ENCODE assay signal across 1 cellular context in the genomic region with DNA sequence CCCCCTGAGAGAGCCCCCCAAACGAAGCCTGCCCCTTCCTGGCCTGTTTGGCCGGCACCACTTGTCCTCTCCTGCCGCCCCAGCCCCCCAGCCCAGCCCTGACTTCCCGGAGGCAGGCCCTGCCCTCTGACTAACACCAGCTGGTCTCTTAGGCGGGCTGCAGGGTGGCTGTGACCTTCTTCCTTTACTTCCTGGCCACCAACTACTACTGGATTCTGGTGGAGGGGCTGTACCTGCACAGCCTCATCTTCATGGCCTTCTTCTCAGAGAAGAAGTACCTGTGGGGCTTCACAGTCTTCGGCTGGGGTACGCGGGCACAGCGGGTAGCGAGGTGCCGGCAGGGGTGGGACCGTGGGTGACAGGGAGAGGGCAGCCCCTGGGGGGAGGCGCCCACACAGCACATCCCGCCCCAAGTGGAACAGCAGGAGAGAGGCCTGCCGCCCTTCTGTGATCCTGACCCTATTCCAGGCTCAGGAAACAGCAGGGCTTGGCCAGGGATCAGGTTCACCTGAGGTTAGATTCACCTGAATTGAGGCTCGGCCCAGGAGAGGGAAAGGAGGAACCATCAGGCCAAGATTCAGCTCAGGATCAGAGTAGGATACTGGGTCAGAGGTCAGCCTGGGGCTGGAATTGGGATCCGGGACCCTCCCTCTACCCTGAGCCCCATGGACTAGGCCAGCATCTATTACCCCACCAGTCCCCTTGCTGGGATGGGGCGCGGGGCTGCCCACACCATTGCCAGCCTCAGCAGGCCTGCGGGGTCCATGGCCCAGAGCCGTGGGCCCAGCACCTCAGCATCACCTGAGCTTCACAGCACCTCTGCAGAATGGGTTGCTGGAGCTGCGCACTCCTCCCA.
TF ChIP-seq lines count a peak whose summit lies in the region.

No MANE protein-coding gene starts in this region.

TF ChIP-seq in Ishikawa, 13 proteins besides CTCF, POLR2A, EP300 and RAD21 (continued from another document):
- TF ChIP-seq, protein P1, sequence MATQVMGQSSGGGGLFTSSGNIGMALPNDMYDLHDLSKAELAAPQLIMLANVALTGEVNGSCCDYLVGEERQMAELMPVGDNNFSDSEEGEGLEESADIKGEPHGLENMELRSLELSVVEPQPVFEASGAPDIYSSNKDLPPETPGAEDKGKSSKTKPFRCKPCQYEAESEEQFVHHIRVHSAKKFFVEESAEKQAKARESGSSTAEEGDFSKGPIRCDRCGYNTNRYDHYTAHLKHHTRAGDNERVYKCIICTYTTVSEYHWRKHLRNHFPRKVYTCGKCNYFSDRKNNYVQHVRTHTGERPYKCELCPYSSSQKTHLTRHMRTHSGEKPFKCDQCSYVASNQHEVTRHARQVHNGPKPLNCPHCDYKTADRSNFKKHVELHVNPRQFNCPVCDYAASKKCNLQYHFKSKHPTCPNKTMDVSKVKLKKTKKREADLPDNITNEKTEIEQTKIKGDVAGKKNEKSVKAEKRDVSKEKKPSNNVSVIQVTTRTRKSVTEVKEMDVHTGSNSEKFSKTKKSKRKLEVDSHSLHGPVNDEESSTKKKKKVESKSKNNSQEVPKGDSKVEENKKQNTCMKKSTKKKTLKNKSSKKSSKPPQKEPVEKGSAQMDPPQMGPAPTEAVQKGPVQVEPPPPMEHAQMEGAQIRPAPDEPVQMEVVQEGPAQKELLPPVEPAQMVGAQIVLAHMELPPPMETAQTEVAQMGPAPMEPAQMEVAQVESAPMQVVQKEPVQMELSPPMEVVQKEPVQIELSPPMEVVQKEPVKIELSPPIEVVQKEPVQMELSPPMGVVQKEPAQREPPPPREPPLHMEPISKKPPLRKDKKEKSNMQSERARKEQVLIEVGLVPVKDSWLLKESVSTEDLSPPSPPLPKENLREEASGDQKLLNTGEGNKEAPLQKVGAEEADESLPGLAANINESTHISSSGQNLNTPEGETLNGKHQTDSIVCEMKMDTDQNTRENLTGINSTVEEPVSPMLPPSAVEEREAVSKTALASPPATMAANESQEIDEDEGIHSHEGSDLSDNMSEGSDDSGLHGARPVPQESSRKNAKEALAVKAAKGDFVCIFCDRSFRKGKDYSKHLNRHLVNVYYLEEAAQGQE (IDR thresholded peaks at IDR 0.05; ENCODE audit: low read depth), result no peak
- TF ChIP-seq TEAD4 (IDR thresholded peaks at IDR 0.05), result no peak
TF ChIP-seq in Ishikawa: peak in this region for 1.
